ENCODE assay signal across 1 cellular context in genomic region chr19:44753932-44754742, GRCh38.
TF ChIP-seq lines count a peak whose summit lies in the region.

No MANE protein-coding gene starts in this region.

TF ChIP-seq in A549, 52 proteins besides CTCF, POLR2A, EP300 and RAD21 (continued from another document):
- TF ChIP-seq BHLHE40 (IDR thresholded peaks at IDR 0.05; ENCODE audit: low read depth, low read length) = no peak
- 0 out of 2 replicates have a peak, but pooled peaks have one; percentile 0 for TF ChIP-seq ATOH8 (CRISPR knock-in tag; IDR thresholded peaks at IDR 0.05; ENCODE audit: low read depth)
- peak; percentile 76; the same call in 1 of the 2 replicates for TF ChIP-seq FOSB (CRISPR knock-in tag; IDR thresholded peaks at IDR 0.05)
- TF ChIP-seq USF2 (IDR thresholded peaks at IDR 0.05) = no peak
- TF ChIP-seq TP53 (CRISPR knock-in tag; IDR thresholded peaks at IDR 0.05) = peak; percentile 74
- 0 out of 2 replicates have a peak, but pooled peaks have one; percentile 9 for TF ChIP-seq PBX3 (IDR thresholded peaks at IDR 0.05)
- TF ChIP-seq POLR2AphosphoS2 (conservative IDR thresholded peaks at IDR 0.05; ENCODE audit: low read length) = peak; percentile 92
- TF ChIP-seq HOXB5 (CRISPR knock-in tag; IDR thresholded peaks at IDR 0.05) = no peak
- TF ChIP-seq BCL3 (IDR thresholded peaks at IDR 0.05) = 0 out of 3 replicates have a peak, but pooled peaks have one; percentile 56
- peak; percentile 40; the same call in 1 of the 2 replicates for TF ChIP-seq GATA3 (IDR thresholded peaks at IDR 0.05; ENCODE audit: borderline replicate concordance)
- no peak for TF ChIP-seq SREBF2 (IDR thresholded peaks at IDR 0.05)
- no peak for TF ChIP-seq KDM1A (IDR thresholded peaks at IDR 0.05; ENCODE audit: low read depth)
TF ChIP-seq in A549: peak in this region for 12.
